15 cellular contexts compared by ENCODE assay signal in genomic region chr17:17814162-17815061, GRCh38. TPM values are rescaled to one million over a fixed set of nuclear protein-coding genes. Genes with fewer than 3 reads are reported as not detected.
A peak's percentile ranks its signal among the peaks of the same experiment; 100 is the strongest.
DNase-seq lines count a peak whose midpoint lies in the region; ATAC-seq and TF ChIP-seq lines count a peak whose summit lies in the region.
"Had no signal": no experiment of that assay in that cellular context is flagged by ENCODE, and none has a peak within 500 bp of the region (broad histone marks: within the 10 kb centered on the region; RNA-seq: fewer than 3 reads in every experiment).

No MANE protein-coding gene starts in this region.

- no peaks in the 10 kb centered on the region for H4K20me1 ChIP-seq in SK-N-SH (ENCODE audit: insufficient read depth)

- H3K4me3 Mint-ChIP-seq in activated CD4-positive, alpha-beta T cell treated with anti-CD3 and anti-CD28 coated beads, Interleukin-2, amount 10 ng/mL, durations not matched to agents 7 days and 5 days = no peak overlapping the region
- no peak overlapping the region for H3K4me3 Mint-ChIP-seq in endothelial cell (ENCODE audit: unreplicated experiment)
- peak overlapping the region in 1 of 2 donors; percentile 17 for H3K4me3 Mint-ChIP-seq in stimulated activated naive B cell treated with anti-CD40 and anti-IgM and Interleukin-4, amounts not matched to agents 10 μg/mL and 1 μg/mL and 100 μg/mL, for 72 hours
- H3K4me3 Mint-ChIP-seq in natural killer cell treated with Interleukin-12 subunit alpha and Interleukin-12 subunit beta and Interleukin-15 and Interleukin-18, amount 100 ng/mL, for 72 hours = no peak overlapping the region
- H3K4me3 Mint-ChIP-seq: endodermal cell had no signal

- H3K4me3 ChIP-seq in SK-N-SH (ENCODE audit: low read depth in 2 of 2, low read length in 1 of 2) = no peak overlapping the region
- H3K4me3 ChIP-seq: GM23248, pancreas, upper lobe of right lung had no signal

- peak overlapping the region; percentile 5 for H3K27ac Mint-ChIP-seq in activated CD4-positive, alpha-beta T cell treated with anti-CD3 and anti-CD28 coated beads, Interleukin-2, amount 10 ng/mL, durations not matched to agents 7 days and 5 days
- H3K27ac Mint-ChIP-seq in endothelial cell (ENCODE audit: unreplicated experiment) = peak overlapping the region; percentile 75
- H3K27ac Mint-ChIP-seq in stimulated activated naive B cell treated with anti-CD40 and anti-IgM and Interleukin-4, amounts not matched to agents 10 μg/mL and 1 μg/mL and 100 μg/mL, for 72 hours = peak overlapping the region; percentile 20
- H3K27ac Mint-ChIP-seq in natural killer cell treated with Interleukin-12 subunit alpha and Interleukin-12 subunit beta and Interleukin-15 and Interleukin-18, amount 100 ng/mL, for 72 hours = no peak overlapping the region

- H3K36me3 Mint-ChIP-seq in activated CD4-positive, alpha-beta T cell treated with anti-CD3 and anti-CD28 coated beads, Interleukin-2, amount 10 ng/mL, durations not matched to agents 7 days and 5 days (ENCODE audit: low read depth) = peaks cover 45% of the 10 kb centered on the region
- peaks cover 18% of the 10 kb centered on the region for H3K36me3 Mint-ChIP-seq in endothelial cell (ENCODE audit: low read depth, unreplicated experiment)
- H3K36me3 Mint-ChIP-seq in stimulated activated naive B cell treated with anti-CD40 and anti-IgM and Interleukin-4, amounts not matched to agents 10 μg/mL and 1 μg/mL and 100 μg/mL, for 72 hours = peaks cover 61 to 72% of the 10 kb centered on the region in 2 donors
- H3K36me3 Mint-ChIP-seq in natural killer cell treated with Interleukin-12 subunit alpha and Interleukin-12 subunit beta and Interleukin-15 and Interleukin-18, amount 100 ng/mL, for 72 hours = no peaks in the 10 kb centered on the region

- H2AFZ ChIP-seq in SK-N-SH (ENCODE audit: low read depth) = no peak overlapping the region
- H2AFZ ChIP-seq: GM23248 had no signal

- H3K9me2 ChIP-seq in SK-N-SH = no peaks in the 10 kb centered on the region

- no peak for DNase-seq in activated CD4-positive, alpha-beta T cell treated with anti-CD3 and anti-CD28 coated beads, Interleukin-2, amount 10 ng/mL, durations not matched to agents 7 days and 5 days
- no peak for DNase-seq in activated CD4-positive, alpha-beta T cell treated with anti-CD3 and anti-CD28 coated beads, Interleukin-2, amount 50 U/mL, for 4 hours
- DNase-seq in NCI-H524 treated with DMSO at 0.1 percent for 48 hours (lab: John Stamatoyannopoulos, UW) (peak; percentile 59), endothelial cell (ENCODE audit: low spot score) (no peak), SK-N-SH (no peak)
- no peak for DNase-seq in stimulated activated naive B cell treated with anti-CD40 and anti-IgM and Interleukin-4, amounts not matched to agents 10 μg/mL and 1 μg/mL and 100 μg/mL, for 72 hours
- DNase-seq in natural killer cell treated with Interleukin-12 subunit alpha and Interleukin-12 subunit beta and Interleukin-15 and Interleukin-18, amount 100 ng/mL, for 72 hours (ENCODE audit: low spot score) = no peak
- DNase-seq: ACHN; activated naive CD4-positive, alpha-beta T cell treated with Interleukin-2 at 50 U/mL for 16 hours; endodermal cell; GM23248; upper lobe of right lung had no signal

- H3K4me1 Mint-ChIP-seq in activated CD4-positive, alpha-beta T cell treated with anti-CD3 and anti-CD28 coated beads, Interleukin-2, amount 10 ng/mL, durations not matched to agents 7 days and 5 days = peaks cover 24% of the 10 kb centered on the region
- H3K4me1 Mint-ChIP-seq in endothelial cell (ENCODE audit: unreplicated experiment) = peaks cover 15% of the 10 kb centered on the region
- peaks cover 25 to 43% of the 10 kb centered on the region in 2 donors for H3K4me1 Mint-ChIP-seq in stimulated activated naive B cell treated with anti-CD40 and anti-IgM and Interleukin-4, amounts not matched to agents 10 μg/mL and 1 μg/mL and 100 μg/mL, for 72 hours
- peaks cover 9 to 12% of the 10 kb centered on the region in 2 donors for H3K4me1 Mint-ChIP-seq in natural killer cell treated with Interleukin-12 subunit alpha and Interleukin-12 subunit beta and Interleukin-15 and Interleukin-18, amount 100 ng/mL, for 72 hours (ENCODE audit: low read depth in 2 of 2)

- H3F3A ChIP-seq in SK-N-SH (replicated peaks; ENCODE audit: insufficient read depth) = peaks cover 14% of the 10 kb centered on the region

- H3K27me3 ChIP-seq in SK-N-SH (ENCODE audit: insufficient read depth) = no peaks in the 10 kb centered on the region
- H3K27me3 ChIP-seq: pancreas, upper lobe of right lung had no signal

- no peaks in the 10 kb centered on the region for H3K27me3 Mint-ChIP-seq in activated CD4-positive, alpha-beta T cell treated with anti-CD3 and anti-CD28 coated beads, Interleukin-2, amount 10 ng/mL, durations not matched to agents 7 days and 5 days
- peaks cover 44% of the 10 kb centered on the region for H3K27me3 Mint-ChIP-seq in endothelial cell (ENCODE audit: unreplicated experiment)
- no peaks in the 10 kb centered on the region for H3K27me3 Mint-ChIP-seq in stimulated activated naive B cell treated with anti-CD40 and anti-IgM and Interleukin-4, amounts not matched to agents 10 μg/mL and 1 μg/mL and 100 μg/mL, for 72 hours
- H3K27me3 Mint-ChIP-seq in natural killer cell treated with Interleukin-12 subunit alpha and Interleukin-12 subunit beta and Interleukin-15 and Interleukin-18, amount 100 ng/mL, for 72 hours = no peaks in the 10 kb centered on the region

- TF ChIP-seq RAD21 in SK-N-SH (IDR thresholded peaks at IDR 0.05; ENCODE audit: low read length) = no peak

- no peak overlapping the region for H3K9ac ChIP-seq in SK-N-SH
- H3K9ac ChIP-seq: GM23248 had no signal

- H3K9me3 Mint-ChIP-seq in activated CD4-positive, alpha-beta T cell treated with anti-CD3 and anti-CD28 coated beads, Interleukin-2, amount 10 ng/mL, durations not matched to agents 7 days and 5 days = no peaks in the 10 kb centered on the region
- no peaks in the 10 kb centered on the region for H3K9me3 Mint-ChIP-seq in endothelial cell (ENCODE audit: unreplicated experiment)
- H3K9me3 Mint-ChIP-seq in stimulated activated naive B cell treated with anti-CD40 and anti-IgM and Interleukin-4, amounts not matched to agents 10 μg/mL and 1 μg/mL and 100 μg/mL, for 72 hours = no peaks in the 10 kb centered on the region
- H3K9me3 Mint-ChIP-seq in natural killer cell treated with Interleukin-12 subunit alpha and Interleukin-12 subunit beta and Interleukin-15 and Interleukin-18, amount 100 ng/mL, for 72 hours = no peaks in the 10 kb centered on the region
- H3K9me3 Mint-ChIP-seq: endodermal cell had no signal

- no peaks in the 10 kb centered on the region for H3K9me3 ChIP-seq in SK-N-SH
- H3K9me3 ChIP-seq: pancreas, upper lobe of right lung had no signal

- TF ChIP-seq CTCF in endothelial cell (IDR thresholded peaks at IDR 0.05; ENCODE audit: unreplicated experiment) (no peak), SK-N-SH (IDR thresholded peaks at IDR 0.05) (no peak)

- peaks cover 2 to 76% of the 10 kb centered on the region in 2 experiments for H3K36me3 ChIP-seq in SK-N-SH (replicated peaks in 1 of 2; ENCODE audit: control insufficient read depth in 1 of 2, insufficient read depth in 2 of 2, low read length in 1 of 2)

- POLR2A ChIA-PET in activated CD4-positive, alpha-beta T cell treated with anti-CD3 and anti-CD28 coated beads, Interleukin-2, amount 10 ng/mL, durations not matched to agents 7 days and 5 days (lab: Charles Lee) = no interaction called here
- POLR2A ChIA-PET in SK-N-SH (lab: Yijun Ruan, JAX) = interaction anchor here (1.0 to 2.0 kb wide), 5 partner anchors 8 to 24 kb away, joined by 3 to 5 read pairs (median 4); no protein-coding TSS in a partner anchor

- ATAC-seq in stimulated activated naive B cell treated with anti-CD40 and anti-IgM and Interleukin-4, amounts not matched to agents 10 μg/mL and 1 μg/mL and 100 μg/mL, for 72 hours (replicated peaks) = no peak
- no peak for ATAC-seq in natural killer cell treated with Interleukin-12 subunit alpha and Interleukin-12 subunit beta and Interleukin-15 and Interleukin-18, amount 100 ng/mL, for 72 hours
- no peak for ATAC-seq in GM21723 (IDR thresholded peaks at IDR 0.05; ENCODE audit: unreplicated experiment)
- ATAC-seq: pancreas, SK-N-SH treated with all-trans-retinoic acid at 6 μM for 48 hours, upper lobe of right lung had no signal

- H3K4me1 ChIP-seq in SK-N-SH (ENCODE audit: control insufficient read depth in 1 of 2, insufficient read depth in 2 of 2, low read depth in 1 of 2, low read length in 1 of 2) = peaks cover 2 to 67% of the 10 kb centered on the region in 2 experiments; a peak in 3 of 4 replicates

- WGBS in SK-N-SH (ENCODE audit: low lambda C conversion rate) = 81% methylated on average over 4 of the region's 20 CpGs

- H3K4me2 ChIP-seq in SK-N-SH = no peak overlapping the region

- CTCF ChIA-PET in activated CD4-positive, alpha-beta T cell treated with anti-CD3 and anti-CD28 coated beads, Interleukin-2, amount 10 ng/mL, durations not matched to agents 7 days and 5 days (lab: Charles Lee) = interaction anchor here (1.9 kb wide), 1 partner anchor 46 kb away, joined by 5 read pairs; no protein-coding TSS in a partner anchor
- CTCF ChIA-PET in SK-N-SH (lab: Yijun Ruan, JAX) = interaction anchor here (0.6 to 5.3 kb wide), 18 partner anchors 7 to 219 kb away, joined by 3 to 58 read pairs (median 10); partner anchors contain the start of gene SREBF1

- H3K27ac ChIP-seq in SK-N-SH (ENCODE audit: low read depth in 2 of 2, low read length in 1 of 2) = peak overlapping the region in 1 of 2 experiments; percentile 67; a peak in 1 of 4 replicates
- H3K27ac ChIP-seq: GM23248, pancreas, upper lobe of right lung had no signal

- H3K79me2 ChIP-seq in SK-N-SH (ENCODE audit: insufficient read depth) = no peaks in the 10 kb centered on the region

- TF ChIP-seq EP300 in SK-N-SH (IDR thresholded peaks at IDR 0.05; ENCODE audit: borderline replicate concordance in 1 of 2, low read depth in 1 of 2, low read length in 1 of 2) = no peak

TF ChIP-seq in SK-N-SH, 30 proteins besides CTCF, POLR2A, EP300 and RAD21 (continues in another document):
- TF ChIP-seq TAF1 (IDR thresholded peaks at IDR 0.05; ENCODE audit: borderline replicate concordance, low read depth, low read length) = no peak
- TF ChIP-seq NRF1 (IDR thresholded peaks at IDR 0.05; ENCODE audit: low read depth, low read length) = no peak
- no peak for TF ChIP-seq FOXJ3 (CRISPR knock-in tag; IDR thresholded peaks at IDR 0.05)
- TF ChIP-seq MEF2A (IDR thresholded peaks at IDR 0.05; ENCODE audit: borderline replicate concordance, low read depth) = no peak
- TF ChIP-seq RXRA (IDR thresholded peaks at IDR 0.05; ENCODE audit: borderline replicate concordance, low read depth) = no peak
- TF ChIP-seq CHD2 (IDR thresholded peaks at IDR 0.05; ENCODE audit: low read length, partially characterized antibody) = no peak
- TF ChIP-seq RFX5 (IDR thresholded peaks at IDR 0.05; ENCODE audit: low read length) = no peak

RNA-seq across cellular contexts. Expression of gene SREBF1, which starts 22.4 kb away (rescaled TPM):
- 100 to 1,000 TPM; 175 to 176 TPM for total RNA-seq in activated CD4-positive, alpha-beta T cell treated with anti-CD3 and anti-CD28 coated beads, Interleukin-2, amount 10 ng/mL, durations not matched to agents 7 days and 5 days
- total RNA-seq in endothelial cell (ENCODE audit: unreplicated experiment) = 146 TPM
- 10 to 100 TPM; 55.8 to 73.5 TPM for total RNA-seq in natural killer cell treated with Interleukin-12 subunit alpha and Interleukin-12 subunit beta and Interleukin-15 and Interleukin-18, amount 100 ng/mL, for 72 hours
- 15.9 and 20.4 TPM in 2 replicates for polyA plus RNA-seq in SK-N-SH (2012; rRNA removed)
- polyA plus RNA-seq in SK-N-SH (2012; cell fraction: cytosol; rRNA removed) = 5.3 and 8.6 TPM in 2 replicates
- 92.2 and 140 TPM in 2 replicates for polyA plus RNA-seq in SK-N-SH (2012; cell fraction: nucleus; rRNA removed)

Comparison
In these comparisons a context has a peak if more than half of its experiments do, and no peak if none do; other contexts are left out.
1. H3K27ac Mint-ChIP-seq: peak in activated CD4-positive, alpha-beta T cell treated with anti-CD3 and anti-CD28 coated beads, Interleukin-2, amount 10 ng/mL, durations not matched to agents 7 days and 5 days (single experiment), endothelial cell (single experiment) and stimulated activated naive B cell treated with anti-CD40 and anti-IgM and Interleukin-4, amounts not matched to agents 10 μg/mL and 1 μg/mL and 100 μg/mL, for 72 hours (single experiment); none in natural killer cell treated with Interleukin-12 subunit alpha and Interleukin-12 subunit beta and Interleukin-15 and Interleukin-18, amount 100 ng/mL, for 72 hours (0 of 2).